ENCODE assay signal across 8 cellular contexts in the genomic region with DNA sequence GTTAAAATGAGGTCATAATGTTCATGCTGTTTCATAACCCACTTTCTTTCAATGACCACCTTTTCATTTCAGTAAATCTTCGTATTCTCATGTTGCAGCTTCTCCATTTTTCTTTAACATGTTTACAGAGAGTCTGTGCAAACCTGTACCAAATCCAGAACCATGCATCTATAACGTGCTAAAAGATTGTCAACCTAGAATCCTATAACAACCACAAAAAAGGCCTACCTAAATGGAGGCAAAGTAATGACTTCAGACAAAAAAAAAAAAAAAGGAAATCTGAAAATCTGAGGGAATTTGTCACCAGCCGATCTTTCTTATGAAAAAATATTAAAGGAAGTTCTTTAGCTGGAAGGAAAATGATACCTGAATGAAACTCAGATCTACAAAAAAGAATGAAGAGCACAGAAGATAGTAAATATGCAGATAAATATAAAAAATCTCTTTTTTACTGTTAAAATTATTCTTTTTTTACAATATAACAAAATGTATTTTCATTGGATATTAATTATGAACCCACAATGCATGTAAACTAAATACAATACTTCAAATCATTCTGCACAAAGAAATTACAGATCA. TPM values are rescaled to one million over a fixed set of nuclear protein-coding genes. Genes with fewer than 3 reads are reported as not detected.
DNase-seq lines count a peak whose midpoint lies in the region; ATAC-seq, FAIRE-seq and TF ChIP-seq lines count a peak whose summit lies in the region.

No MANE protein-coding gene starts in this region.

- H3K36me3 ChIP-seq in astrocyte (ENCODE audit: insufficient read depth, low read length) (no peaks in the 10 kb centered on the region), vagina (no peaks in the 10 kb centered on the region)

- no peaks in the 10 kb centered on the region for H4K20me1 ChIP-seq in astrocyte (ENCODE audit: insufficient read depth, low read length)

- peak overlapping the region; percentile 97 for H3K4me2 ChIP-seq in astrocyte (ENCODE audit: low read length)

- H3K27ac ChIP-seq in right cardiac atrium (ENCODE audit: low read length) (no peak overlapping the region), astrocyte (ENCODE audit: low read depth, low read length) (no peak overlapping the region), vagina (peak overlapping the region; percentile 100)

- peak overlapping the region; percentile 96 for H3K4me3 ChIP-seq in right cardiac atrium (ENCODE audit: low read length)
- peak overlapping the region; percentile 73 for H3K4me3 ChIP-seq in astrocyte (ENCODE audit: insufficient read depth, low read depth, low read length)
- peak overlapping the region; percentile 64 to 82 for H3K4me3 ChIP-seq in vagina

- WGBS in right cardiac atrium: 37% methylated on average over 3 of the region's 3 CpGs

- DNase-seq in right cardiac atrium (no peak), cardiac septum (ENCODE audit: low spot score) (no peak), astrocyte (ENCODE audit: low read depth) (no peak), mesothelial cell of epicardium (ENCODE audit: low spot score in 2 of 2, unreplicated experiment in 2 of 2) (no peak), vagina (ENCODE audit: extremely low spot score in 2 of 2) (no peak), SHP77 treated with DMSO at 0.1 percent for 48 hours (lab: John Stamatoyannopoulos, UW) (no peak), NCI-H510A treated with DMSO at 0.1 percent for 48 hours (lab: John Stamatoyannopoulos, UW) (no peak), NCI-H2227 treated with DMSO at 0.1 percent for 48 hours (lab: John Stamatoyannopoulos, UW) (no peak)

- H3K4me1 ChIP-seq in right cardiac atrium (ENCODE audit: control insufficient read depth, insufficient read depth, low read length) (peaks cover 2% of the 10 kb centered on the region), astrocyte (ENCODE audit: insufficient read depth, low read length) (peaks cover 3% of the 10 kb centered on the region), vagina (no peaks in the 10 kb centered on the region)

- H3K27me3 Mint-ChIP-seq in astrocyte (ENCODE audit: low read depth, unreplicated experiment) (peaks cover 50% of the 10 kb centered on the region), mesothelial cell of epicardium (ENCODE audit: low read depth) (peaks cover 79% of the 10 kb centered on the region)

- no peak overlapping the region for H3K4me3 Mint-ChIP-seq in astrocyte (ENCODE audit: unreplicated experiment)
- H3K4me3 Mint-ChIP-seq in mesothelial cell of epicardium: peak overlapping the region; percentile 82

- H3K9ac ChIP-seq in astrocyte (ENCODE audit: low read length): peak overlapping the region; percentile 93

- TF ChIP-seq CTCF in astrocyte (IDR thresholded peaks at IDR 0.05; ENCODE audit: insufficient read depth, low read depth, low read length) (no peak), mesothelial cell of epicardium (IDR thresholded peaks at IDR 0.05; ENCODE audit: unreplicated experiment) (no peak), vagina (IDR thresholded peaks at IDR 0.05) (no peak)

- intact Hi-C loops in right cardiac atrium (cut with DNase I) (loop anchor here in 2 of 4 donors (2.0 to 10.0 kb wide), 2 partner anchors 60 to 62 kb away; partner anchors contain the start of gene SLFN12 (in 1 of the 2)), cardiac septum (cut with DNase I) (loop anchor here (2.0 to 10.0 kb wide), 5 partner anchors 58 to 1120 kb away; partner anchors contain the start of genes CCL2, SLFN12, SLFN12L and TAF15), vagina (cut with DNase I) (no loop called here)

- H2AFZ ChIP-seq in astrocyte (ENCODE audit: low read depth, low read length): peak overlapping the region; percentile 94

- TF ChIP-seq POLR2A in vagina (IDR thresholded peaks at IDR 0.05): no peak

- H3K27me3 ChIP-seq in right cardiac atrium (ENCODE audit: control insufficient read depth, insufficient read depth): no peaks in the 10 kb centered on the region
- peaks cover 26% of the 10 kb centered on the region for H3K27me3 ChIP-seq in astrocyte (ENCODE audit: insufficient read depth, low read length)
- H3K27me3 ChIP-seq in vagina: no peaks in the 10 kb centered on the region

- H3K79me2 ChIP-seq in astrocyte (ENCODE audit: insufficient read depth, low read length): no peaks in the 10 kb centered on the region

- FAIRE-seq in astrocyte (lab: Jason Lieb, UNC): no peak

- no peak for ATAC-seq in right cardiac atrium

- H3K9me3 ChIP-seq in right cardiac atrium (ENCODE audit: control insufficient read depth, low read length): no peaks in the 10 kb centered on the region
- H3K9me3 ChIP-seq in astrocyte (ENCODE audit: insufficient read depth, low read depth, low read length): no peaks in the 10 kb centered on the region
- no peaks in the 10 kb centered on the region for H3K9me3 ChIP-seq in vagina

- peaks cover 8% of the 10 kb centered on the region for H3K4me1 Mint-ChIP-seq in astrocyte (ENCODE audit: low read depth, unreplicated experiment)
- H3K4me1 Mint-ChIP-seq in mesothelial cell of epicardium: peaks cover 18% of the 10 kb centered on the region

- H3K9me3 Mint-ChIP-seq in astrocyte (ENCODE audit: unreplicated experiment): peaks cover 6% of the 10 kb centered on the region
- peaks cover 23% of the 10 kb centered on the region for H3K9me3 Mint-ChIP-seq in mesothelial cell of epicardium

- H3K27ac Mint-ChIP-seq in astrocyte (ENCODE audit: unreplicated experiment): no peak overlapping the region
- H3K27ac Mint-ChIP-seq in mesothelial cell of epicardium: peak overlapping the region; percentile 95

- H3K36me3 Mint-ChIP-seq in astrocyte (ENCODE audit: low read depth, unreplicated experiment): no peaks in the 10 kb centered on the region
- H3K36me3 Mint-ChIP-seq in mesothelial cell of epicardium: peaks cover 15% of the 10 kb centered on the region

RNA-seq across cellular contexts. Expression of gene SLFN11, which starts 1.4 kb away (rescaled TPM):
- 10 to 100 TPM; 12.0 to 21.5 (median 19.0) TPM for total RNA-seq in right cardiac atrium
- polyA plus RNA-seq in right cardiac atrium: 9.2 TPM
- 23.0 TPM for total RNA-seq in cardiac septum
- total RNA-seq in astrocyte: 0.25 and 0.75 TPM in 2 replicates
- 34.1 to 37.7 TPM (median 36.9 TPM) in 3 replicates for total RNA-seq in mesothelial cell of epicardium
- 21.1 TPM for total RNA-seq in vagina

RNA-seq across cellular contexts. Expression of gene SLFN12, which starts 57.4 kb away (rescaled TPM):
- 1 to 10 TPM; 3.6 to 6.0 (median 4.9) TPM for total RNA-seq in right cardiac atrium
- 2.1 TPM for polyA plus RNA-seq in right cardiac atrium
- total RNA-seq in cardiac septum: 4.3 TPM
- total RNA-seq in astrocyte: 39.3 and 52.5 TPM in 2 replicates
- total RNA-seq in mesothelial cell of epicardium: 18.4 to 19.5 TPM (median 18.8 TPM) in 3 replicates
- total RNA-seq in vagina: 5.9 TPM
